29 cellular contexts compared by ENCODE assay signal in the genomic region with DNA sequence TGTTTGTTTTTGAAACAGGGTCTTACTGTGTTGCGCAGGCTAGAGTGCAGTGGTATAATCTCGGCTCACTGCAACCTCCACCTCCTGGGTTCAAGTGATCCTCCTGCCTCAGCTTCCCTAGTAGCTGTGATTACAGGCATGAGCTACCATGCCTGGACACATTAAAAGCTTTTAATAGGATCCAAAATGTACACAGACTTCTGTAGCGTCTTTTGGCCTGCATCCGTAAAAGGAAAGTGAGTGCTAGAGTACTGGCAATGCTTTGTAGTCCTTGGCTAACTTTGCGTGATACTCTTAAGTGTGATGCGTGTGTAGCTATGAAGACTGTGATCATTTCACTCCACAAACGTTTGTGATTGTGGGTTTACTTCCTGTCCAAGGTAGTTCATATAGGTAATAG. TPM values are rescaled to one million over a fixed set of nuclear protein-coding genes. Genes with fewer than 3 reads are reported as not detected.
DNase-seq lines count a peak whose midpoint lies in the region; ATAC-seq and TF ChIP-seq lines count a peak whose summit lies in the region.
"Had no signal": no experiment of that assay in that cellular context is flagged by ENCODE, and none has a peak within 500 bp of the region (broad histone marks: within the 10 kb centered on the region; RNA-seq: fewer than 3 reads in every experiment).

No MANE protein-coding gene starts in this region.

- no peak overlapping the region for H3K18ac ChIP-seq in mesenchymal stem cell (ENCODE audit: low read depth in 1 of 2, low read length in 2 of 2)

- DNase-seq in GM23248, result peak; percentile 42
- DNase-seq in mesenchymal stem cell, result no peak
- DNase-seq in gastrocnemius medialis, result no peak
- no peak for DNase-seq in A673 (ENCODE audit: low spot score)
- DNase-seq in left lung, result no peak
- DNase-seq in stimulated activated CD4-positive, alpha-beta T cell treated with anti-CD3 and anti-CD28 coated beads, Interleukin-1b, Interleukin-23, amount 100 ng/mL, for 48 hours, result no peak
- DNase-seq: activated CD4-positive, alpha-beta T cell treated with anti-CD3 and anti-CD28 coated beads for 4 hours; activated CD8-positive, alpha-beta memory T cell treated with anti-CD3 and anti-CD28 coated beads for 24 hours; activated effector memory CD4-positive, alpha-beta T cell treated with Interleukin-2 at 50 U/mL for 16 hours; activated naive CD8-positive, alpha-beta T cell treated with anti-CD3 and anti-CD28 coated beads for 36 hours; activated T-cell treated with anti-CD3 and anti-CD28 coated beads for 4 hours; anterior cingulate cortex; DMS79 treated with DMSO at 0.1 percent for 48 hours; GDM1; HCEC 1CT; head of caudate nucleus; islet precursor cell; MV-4-11; naive thymus-derived CD8-positive, alpha-beta T cell; NCI-H146; NCI-H226; NCI-H69; SHP77 treated with DMSO at 0.1 percent for 48 hours; stimulated activated CD4-positive, alpha-beta T cell treated with anti-CD3 and anti-CD28 coated beads, Interleukin-2, amount 100 ng/mL, for 48 hours; stomach had no signal

- no peak overlapping the region for H2BK120ac ChIP-seq in mesenchymal stem cell (ENCODE audit: low read depth, low read length)

- no peak overlapping the region for H4K8ac ChIP-seq in mesenchymal stem cell (ENCODE audit: low read length)

- H3K14ac ChIP-seq in mesenchymal stem cell (ENCODE audit: low read length in 2 of 2), result no peak overlapping the region

- H2BK5ac ChIP-seq in mesenchymal stem cell (ENCODE audit: low read depth, low read length, poor library complexity, severe bottlenecking), result no peak overlapping the region

- H3K4me3 ChIP-seq in GM23248, result no peak overlapping the region
- H3K4me3 ChIP-seq in mesenchymal stem cell (ENCODE audit: insufficient read depth in 1 of 2, low read depth in 1 of 2, low read length in 2 of 2), result no peak overlapping the region
- no peak overlapping the region for H3K4me3 ChIP-seq in gastrocnemius medialis
- no peak overlapping the region for H3K4me3 ChIP-seq in A673 (ENCODE audit: low read depth, low read length, poor library complexity, severe bottlenecking)
- H3K4me3 ChIP-seq in left lung, result no peak overlapping the region
- H3K4me3 ChIP-seq: stomach, tibial nerve had no signal

- H4K91ac ChIP-seq in mesenchymal stem cell (ENCODE audit: low read length), result no peak overlapping the region

- H4K20me1 ChIP-seq in GM23248 (ENCODE audit: insufficient read depth), result peaks cover 39% of the 10 kb centered on the region

- BruUV-seq in A673 (replicated peaks; lab: Mats Ljungman, UMichigan), result no TSS peak

- no peak overlapping the region for H2AFZ ChIP-seq in GM23248
- H2AFZ ChIP-seq in mesenchymal stem cell (ENCODE audit: low read depth, low read length), result no peak overlapping the region

- no peaks in the 10 kb centered on the region for H3F3A ChIP-seq in GM23248 (ENCODE audit: insufficient read depth)

- H3K4me1 ChIP-seq in GM23248 (ENCODE audit: insufficient read depth), result peaks cover 18% of the 10 kb centered on the region; the same call in 1 of the 2 replicates
- H3K4me1 ChIP-seq in mesenchymal stem cell (ENCODE audit: control insufficient read depth, insufficient read depth, low read depth, low read length), result peaks cover 2% of the 10 kb centered on the region
- H3K4me1 ChIP-seq in gastrocnemius medialis, result peaks cover 74 to 80% of the 10 kb centered on the region in 2 donors
- peaks cover 39% of the 10 kb centered on the region for H3K4me1 ChIP-seq in A673 (ENCODE audit: insufficient read depth, low read length, poor library complexity, severe bottlenecking)
- H3K4me1 ChIP-seq in left lung, result peaks cover 0 to 37% of the 10 kb centered on the region in 2 donors

- POLR2A ChIA-PET in A673 (lab: Charles Lee; ENCODE audit: low non-redundant PET), result no interaction called here

- no peak overlapping the region for H3K4me2 ChIP-seq in GM23248 (ENCODE audit: unreplicated experiment)
- H3K4me2 ChIP-seq in mesenchymal stem cell (ENCODE audit: low read length, poor library complexity, severe bottlenecking), result no peak overlapping the region

- no peak overlapping the region for H3K9ac ChIP-seq in GM23248
- peak overlapping the region; percentile 69 for H3K9ac ChIP-seq in mesenchymal stem cell (ENCODE audit: low read length)

- H3K27ac ChIP-seq in GM23248, result no peak overlapping the region
- H3K27ac ChIP-seq in VCaP, result 0 out of 2 replicates have a peak overlapping the region, but pooled peaks have one; percentile 13
- H3K27ac ChIP-seq in mesenchymal stem cell (ENCODE audit: low read length, poor library complexity, severe bottlenecking), result no peak overlapping the region
- peak overlapping the region; percentile 44 to 60 (median 48) for H3K27ac ChIP-seq in gastrocnemius medialis
- H3K27ac ChIP-seq in A673 (ENCODE audit: low read depth, low read length, poor library complexity, severe bottlenecking), result no peak overlapping the region
- peak overlapping the region in 1 of 2 donors; percentile 0 for H3K27ac ChIP-seq in left lung
- H3K27ac ChIP-seq: C4-2B, stomach, tibial nerve had no signal

- H2BK12ac ChIP-seq in mesenchymal stem cell (ENCODE audit: low read length in 2 of 2), result no peak overlapping the region

- H3K36me3 ChIP-seq in GM23248 (ENCODE audit: low read depth) (no peaks in the 10 kb centered on the region), mesenchymal stem cell (ENCODE audit: control insufficient read depth in 1 of 2, insufficient read depth in 2 of 2, low read depth in 1 of 2, low read length in 2 of 2) (no peaks in the 10 kb centered on the region), gastrocnemius medialis (no peaks in the 10 kb centered on the region), A673 (ENCODE audit: insufficient read depth, low read length, poor library complexity, severe bottlenecking) (no peaks in the 10 kb centered on the region), left lung (no peaks in the 10 kb centered on the region)
- H3K36me3 ChIP-seq: tibial nerve had no signal

- TF ChIP-seq CTCF in VCaP (conservative IDR thresholded peaks at IDR 0.05) (no peak), gastrocnemius medialis (IDR thresholded peaks at IDR 0.05 in 4 of 5, conservative IDR thresholded peaks at IDR 0.05 in 1 of 5) (no peak), A673 (conservative IDR thresholded peaks at IDR 0.05; ENCODE audit: low read depth, low read length) (no peak), left lung (IDR thresholded peaks at IDR 0.05) (no peak)

- TF ChIP-seq POLR2A in gastrocnemius medialis (IDR thresholded peaks at IDR 0.05), result no peak

- ATAC-seq in gastrocnemius medialis, result peak; percentile 42 to 50
- ATAC-seq in left lung, result no peak
- ATAC-seq: naive thymus-derived CD8-positive, alpha-beta T cell; Panc1 had no signal

- H3K23ac ChIP-seq in mesenchymal stem cell (ENCODE audit: low read length in 2 of 2), result no peak overlapping the region

- in situ Hi-C loops in GM23248 (cut with MboI) (no loop called here), gastrocnemius medialis (cut with MboI; ENCODE audit: low sequenced_read_pairs in 4 of 4) (no loop called here)

- peaks cover 100% of the 10 kb centered on the region for H3K79me2 ChIP-seq in GM23248 (ENCODE audit: insufficient read depth)

- intact Hi-C loops in gastrocnemius medialis (cut with DNase I; ENCODE audit: low total_unique reads), result no loop called here
- intact Hi-C loops in A673 (cut with micrococcal nuclease; ENCODE audit: unreplicated experiment), result no loop called here
- intact Hi-C loops in left lung (cut with DNase I), result no loop called here

- WGBS in GM23248 (ENCODE audit: low coverage in 1 of 2, low lambda C conversion rate in 2 of 2, missing lambda C conversion rate in 2 of 2), 2 experiments, result 40 to 45% methylated on average over 7 of the region's 7 CpGs
- WGBS in mesenchymal stem cell, result 97% methylated on average over 5 of the region's 7 CpGs

- H3K4ac ChIP-seq in mesenchymal stem cell (ENCODE audit: low read depth in 1 of 2, low read length in 2 of 2), result no peak overlapping the region

- no peak overlapping the region for H2BK15ac ChIP-seq in mesenchymal stem cell (ENCODE audit: low read depth, poor library complexity, severe bottlenecking)

- CTCF ChIA-PET in A673 (lab: Charles Lee), result no interaction called here

- no peaks in the 10 kb centered on the region for H3K9me2 ChIP-seq in GM23248 (ENCODE audit: insufficient read depth)

- H2AK5ac ChIP-seq in mesenchymal stem cell (ENCODE audit: low read length, severe bottlenecking), result no peak overlapping the region

- H3K79me1 ChIP-seq in mesenchymal stem cell (replicated peaks; ENCODE audit: low read length, poor library complexity, severe bottlenecking), result peaks cover 14% of the 10 kb centered on the region

- H3K27me3 ChIP-seq in GM23248 (replicated peaks; ENCODE audit: insufficient read depth) (no peaks in the 10 kb centered on the region), mesenchymal stem cell (ENCODE audit: control insufficient read depth in 1 of 2, insufficient read depth in 1 of 2, low read length in 2 of 2) (no peaks in the 10 kb centered on the region), gastrocnemius medialis (no peaks in the 10 kb centered on the region), A673 (replicated peaks; ENCODE audit: insufficient read depth, low read depth, low read length, poor library complexity) (no peaks in the 10 kb centered on the region), left lung (no peaks in the 10 kb centered on the region)
- H3K27me3 ChIP-seq: stomach, tibial nerve had no signal

- H3K9me3 ChIP-seq in GM23248 (ENCODE audit: low read depth) (no peaks in the 10 kb centered on the region), mesenchymal stem cell (ENCODE audit: control insufficient read depth, low read length) (no peaks in the 10 kb centered on the region), gastrocnemius medialis (no peaks in the 10 kb centered on the region), A673 (ENCODE audit: low read depth, low read length, poor library complexity, severe bottlenecking) (no peaks in the 10 kb centered on the region), left lung (no peaks in the 10 kb centered on the region)
- H3K9me3 ChIP-seq: stomach, tibial nerve had no signal

RNA-seq across cellular contexts. Expression of gene ZRANB1, which starts 13.3 kb away (rescaled TPM):
- total RNA-seq in GM23248 (2014; rRNA removed; shearing (Covaris generic)), result 21.9 and 36.5 TPM in 2 replicates
- polyA plus RNA-seq in GM23248 (2016; fragmentation: Nextera tagmentation; extraction: Ambion mirVana), result 6.0 and 6.6 TPM in 2 replicates
- polyA plus RNA-seq in mesenchymal stem cell (2013, experiment 1 of 2), result 17.5 TPM
- 18.6 TPM for polyA plus RNA-seq in mesenchymal stem cell (2013, experiment 2 of 2)
- 10 to 100 TPM; 51.2 to 91.1 (median 74.6) TPM for total RNA-seq in gastrocnemius medialis
- total RNA-seq in A673 (2021), result 22.1 and 22.6 TPM in 2 replicates
- 10 to 100 TPM; 15.3 to 15.5 TPM for total RNA-seq in left lung

Comparison
In these comparisons a context has a peak if more than half of its experiments do, and no peak if none do; other contexts are left out.
1. H3K27ac ChIP-seq: peak in VCaP (single experiment) and gastrocnemius medialis (4 of 4); none in GM23248 (single experiment), mesenchymal stem cell (single experiment) and A673 (single experiment).